ENCODE assay signal across 8 cellular contexts in genomic region chr6:33570806-33571636, GRCh38. TPM values are rescaled to one million over a fixed set of nuclear protein-coding genes. Genes with fewer than 3 reads are reported as not detected.
A peak's percentile ranks its signal among the peaks of the same experiment; 100 is the strongest.
DNase-seq lines count a peak whose midpoint lies in the region; ATAC-seq and TF ChIP-seq lines count a peak whose summit lies in the region.

No MANE protein-coding gene starts in this region.

- H3K4me1 ChIP-seq in HUES48 (ENCODE audit: control insufficient read depth, insufficient read depth, low read length) (peaks cover 4% of the 10 kb centered on the region; the same call in 1 of the 2 replicates), OCI-LY3 (ENCODE audit: low read length) (peaks cover 30% of the 10 kb centered on the region), mucosa of stomach (ENCODE audit: control insufficient read depth, insufficient read depth, low read length) (peaks cover 6% of the 10 kb centered on the region)

- DNase-seq in D341Med (ENCODE audit: low spot score) (peak; percentile 93), activated T-cell treated with anti-CD3 and anti-CD28 coated beads for 4 hours (peak; percentile 83), epithelial cell of proximal tubule (ENCODE audit: low read depth) (no peak)
- peak; percentile 76 to 80 for DNase-seq in stimulated activated CD8-positive, alpha-beta memory T cell treated with anti-CD3 and anti-CD28 coated beads, Interleukin-7, amount 100 ng/mL, for 1 hour (ENCODE audit: low read depth in 2 of 2)

- H3K9ac ChIP-seq in HUES48 (ENCODE audit: low read depth, low read length) (peak overlapping the region; percentile 2; the same call in 1 of the 2 replicates), OCI-LY3 (ENCODE audit: low read length) (peak overlapping the region; percentile 82), mucosa of stomach (ENCODE audit: low read length) (peak overlapping the region; percentile 74)

- H4K20me1 ChIP-seq in OCI-LY3 (ENCODE audit: insufficient read depth, low read length), result no peaks in the 10 kb centered on the region

- H3K4me3 ChIP-seq in HUES48 (ENCODE audit: low read depth, low read length) (peak overlapping the region; percentile 68), OCI-LY3 (ENCODE audit: low read length) (peak overlapping the region; percentile 78), epithelial cell of proximal tubule (ENCODE audit: low read depth, low read length) (peak overlapping the region; percentile 58), mucosa of stomach (ENCODE audit: low read length) (peak overlapping the region; percentile 83)

- H3K36me3 ChIP-seq in HUES48 (ENCODE audit: control insufficient read depth, insufficient read depth, low read length) (peaks cover 27% of the 10 kb centered on the region), OCI-LY3 (replicated peaks; ENCODE audit: low read depth, low read length) (peaks cover 8% of the 10 kb centered on the region), mucosa of stomach (ENCODE audit: control insufficient read depth, insufficient read depth, low read length) (peaks cover 18% of the 10 kb centered on the region)

- H3K27ac ChIP-seq in HUES48 (ENCODE audit: low read depth, low read length) (peak overlapping the region; percentile 45), OCI-LY3 (ENCODE audit: low read length) (peak overlapping the region; percentile 99)

- no peaks in the 10 kb centered on the region for H3K27me3 ChIP-seq in HUES48 (ENCODE audit: control insufficient read depth, insufficient read depth, low read length)
- H3K27me3 ChIP-seq in OCI-LY3 (ENCODE audit: low read depth, low read length), result no peaks in the 10 kb centered on the region
- no peaks in the 10 kb centered on the region for H3K27me3 ChIP-seq in mucosa of stomach (ENCODE audit: control insufficient read depth, insufficient read depth, low read length)

- ATAC-seq in GM21423 (IDR thresholded peaks at IDR 0.05; ENCODE audit: unreplicated experiment), result peak; percentile 80

- H2AFZ ChIP-seq in OCI-LY3 (ENCODE audit: low read depth, low read length), result peak overlapping the region; percentile 70; the same call in 1 of the 2 replicates

- H3K9me3 ChIP-seq in HUES48 (ENCODE audit: control insufficient read depth, insufficient read depth, low read length) (no peaks in the 10 kb centered on the region), OCI-LY3 (ENCODE audit: insufficient read depth, low read length) (no peaks in the 10 kb centered on the region), mucosa of stomach (ENCODE audit: control insufficient read depth, low read length) (no peaks in the 10 kb centered on the region)

- H3K4me2 ChIP-seq in OCI-LY3 (ENCODE audit: low read length), result peak overlapping the region; percentile 81

- TF ChIP-seq CTCF in OCI-LY3 (IDR thresholded peaks at IDR 0.05; ENCODE audit: low read depth, low read length), result no peak
- no peak for TF ChIP-seq CTCF in epithelial cell of proximal tubule (conservative IDR thresholded peaks at IDR 0.05; ENCODE audit: low read depth, low read length)

- H3K79me2 ChIP-seq in OCI-LY3 (ENCODE audit: low read length), result no peaks in the 10 kb centered on the region

RNA-seq across cellular contexts. Expression of gene BAK1, which starts 9.1 kb away (rescaled TPM):
- 17.9 and 18.6 TPM in 2 replicates for total RNA-seq in epithelial cell of proximal tubule

RNA-seq across cellular contexts. Expression of gene ITPR3, which starts 50.1 kb away (rescaled TPM):
- 69.3 and 74.4 TPM in 2 replicates for total RNA-seq in epithelial cell of proximal tubule

Comparison
In these comparisons a context has a peak if more than half of its experiments do, and no peak if none do; other contexts are left out.
1. H3K9ac ChIP-seq: peak in every context shown above with its lines; median percentile 82 in OCI-LY3; 74 in mucosa of stomach; 2 in HUES48.